17 cellular contexts compared by ENCODE assay signal in the genomic region with DNA sequence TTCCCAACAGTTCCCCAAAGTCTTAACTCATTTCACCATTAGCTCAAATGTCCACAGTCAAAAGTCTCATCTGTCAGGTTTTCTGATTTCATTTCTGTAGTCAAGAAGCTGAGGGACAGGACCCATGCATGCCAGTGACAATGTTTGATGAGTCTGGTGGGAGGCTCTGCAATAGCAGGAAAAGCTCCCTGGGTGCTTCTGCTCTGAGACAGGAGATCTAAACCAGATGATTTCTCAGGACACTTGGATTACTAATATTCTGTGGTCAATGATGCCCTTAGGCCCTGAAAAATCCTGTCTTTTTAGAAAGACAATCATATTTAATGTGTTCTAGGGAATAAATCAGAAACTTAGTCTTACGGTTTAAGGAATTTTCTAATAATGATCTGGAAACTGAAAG.
"Had no signal": no experiment of that assay in that cellular context is flagged by ENCODE, and none has a peak within 500 bp of the region (broad histone marks: within the 10 kb centered on the region; RNA-seq: fewer than 3 reads in every experiment).

No MANE protein-coding gene starts in this region.

- H3K9me3 Mint-ChIP-seq: dendritic cell treated with granulocyte-macrophage colony-stimulating factor and Interleukin-4, amounts not matched to agents 40 ng/mL and 50 ng/mL, for 4 days; mesothelial cell of epicardium had no signal

- ATAC-seq: gastroesophageal sphincter, left colon, right cardiac atrium had no signal

- H3K4me3 ChIP-seq: gastroesophageal sphincter, lung, prostate gland, skin epidermis, transverse colon, vagina had no signal

- H3K4me3 Mint-ChIP-seq: activated CD8-positive, alpha-beta T cell treated with anti-CD3 and anti-CD28 coated beads, Interleukin-2, amount 10 ng/mL, durations not matched to agents 7 days and 5 days; dendritic cell treated with granulocyte-macrophage colony-stimulating factor and Interleukin-4, amounts not matched to agents 40 ng/mL and 50 ng/mL, for 4 days; mesothelial cell of epicardium had no signal

- H3K36me3 Mint-ChIP-seq: mesothelial cell of epicardium had no signal

- H3K27me3 Mint-ChIP-seq: dendritic cell treated with granulocyte-macrophage colony-stimulating factor and Interleukin-4, amounts not matched to agents 40 ng/mL and 50 ng/mL, for 4 days; T-cell had no signal

- H3K27ac Mint-ChIP-seq: dendritic cell treated with granulocyte-macrophage colony-stimulating factor and Interleukin-4, amounts not matched to agents 40 ng/mL and 50 ng/mL, for 4 days; mesothelial cell of epicardium had no signal

- DNase-seq: activated CD4-positive, CD25-positive, alpha-beta regulatory T cell treated with anti-CD3 and anti-CD28 coated beads, Interleukin-2, amount 50 U/mL, for 72 hours; activated CD8-positive, alpha-beta memory T cell treated with anti-CD3 and anti-CD28 coated beads, Interleukin-2, amount 50 U/mL, for 4 hours; activated CD8-positive, alpha-beta T cell treated with anti-CD3 and anti-CD28 coated beads, Interleukin-2, amount 10 ng/mL, durations not matched to agents 7 days and 5 days; aorta; effector memory CD4-positive, alpha-beta T cell; left colon; right cardiac atrium; stimulated activated naive CD4-positive, alpha-beta T cell treated with Interleukin-2 at 50 U/mL for 16 hours; transverse colon had no signal
